In the genomic region with DNA sequence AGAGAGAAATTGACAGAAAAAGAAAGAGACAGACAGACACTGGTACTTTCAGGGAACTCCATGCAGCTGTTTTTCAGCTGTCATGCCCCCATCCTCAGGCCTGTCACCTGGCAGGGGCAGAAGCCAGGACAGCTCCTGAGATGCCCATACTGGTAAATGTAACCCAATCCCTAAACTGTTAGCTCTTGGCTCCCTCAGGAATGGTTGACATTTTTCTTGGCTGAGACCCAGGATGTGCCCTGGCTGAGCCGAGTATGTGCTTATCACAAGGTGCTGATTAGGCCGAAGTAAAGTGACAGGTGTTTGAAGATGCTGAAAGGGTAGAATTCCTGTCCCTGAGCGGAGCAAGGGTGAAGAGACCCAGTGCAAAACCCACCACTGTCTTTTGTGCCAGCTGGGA, we compare ENCODE assay signal across 13 cellular contexts. TPM values are rescaled to one million over a fixed set of nuclear protein-coding genes. Genes with fewer than 3 reads are reported as not detected.
DNase-seq lines count a peak whose midpoint lies in the region; ATAC-seq and TF ChIP-seq lines count a peak whose summit lies in the region.
"Had no signal": no experiment of that assay in that cellular context is flagged by ENCODE, and none has a peak within 500 bp of the region (broad histone marks: within the 10 kb centered on the region; RNA-seq: fewer than 3 reads in every experiment).

No MANE protein-coding gene starts in this region.

- intact Hi-C loops in stomach (cut with DNase I; ENCODE audit: low total_unique reads) (no loop called here), A673 (cut with micrococcal nuclease; ENCODE audit: unreplicated experiment) (no loop called here)

- no peak for TF ChIP-seq CTCF in stomach (IDR thresholded peaks at IDR 0.05)
- TF ChIP-seq CTCF in A673 (conservative IDR thresholded peaks at IDR 0.05; ENCODE audit: low read depth, low read length): no peak

- CTCF ChIA-PET in A673 (lab: Charles Lee): no interaction called here

- H3K4me3 ChIP-seq in stomach (no peak overlapping the region), A673 (ENCODE audit: low read depth, low read length, poor library complexity, severe bottlenecking) (no peak overlapping the region)

- no peak for TF ChIP-seq POLR2A in stomach (IDR thresholded peaks at IDR 0.05)

- H3K36me3 ChIP-seq in stomach: peaks cover 0 to 16% (median 8%) of the 10 kb centered on the region in 4 donors
- H3K36me3 ChIP-seq in A673 (ENCODE audit: insufficient read depth, low read length, poor library complexity, severe bottlenecking): no peaks in the 10 kb centered on the region

- 26 to 57% (median 36%) methylated on average over 3 of the region's 3 CpGs for WGBS in stomach, 5 donors

- peak; percentile 32 for DNase-seq in NCI-H1694 treated with DMSO at 0.1 percent for 48 hours (lab: John Stamatoyannopoulos, UW)
- peak; percentile 46 to 57 for DNase-seq in SHP77 (lab: John Stamatoyannopoulos, UW)
- DNase-seq in islet precursor cell: peak; percentile 48
- DNase-seq in stomach: peak; percentile 72
- DNase-seq in stimulated activated CD4-positive, alpha-beta T cell treated with anti-CD3 and anti-CD28 coated beads, Interleukin-2, amount 100 ng/mL, for 24 hours: no peak
- DNase-seq in A673 (ENCODE audit: low spot score): no peak
- DNase-seq: activated CD4-positive, alpha-beta T cell treated with anti-CD3 and anti-CD28 coated beads, Interleukin-2, amount 10 ng/mL, durations not matched to agents 24 days and 14 days; activated gamma-delta T cell treated with Interleukin-2 at 50 U/mL for 16 hours; CD4-positive, alpha-beta memory T cell; KBM-7; nucleus accumbens; stimulated activated naive CD8-positive, alpha-beta T cell treated with anti-CD3 and anti-CD28 coated beads, Interleukin-15, Interleukin-2, amounts not matched to agents 100 U/mL and 50 U/mL, for 24 hours had no signal

- ATAC-seq in GM18502 (IDR thresholded peaks at IDR 0.05; ENCODE audit: poor library complexity, unreplicated experiment): no peak
- ATAC-seq: stimulated activated naive CD8-positive, alpha-beta T cell treated with anti-CD3 and anti-CD28 coated beads, Interleukin-15, Interleukin-2, amounts not matched to agents 100 U/mL and 50 U/mL, for 24 hours had no signal

- H3K4me1 ChIP-seq in stomach (peaks cover 23 to 66% (median 40%) of the 10 kb centered on the region in 4 donors), A673 (ENCODE audit: insufficient read depth, low read length, poor library complexity, severe bottlenecking) (no peaks in the 10 kb centered on the region)

- no peak for TF ChIP-seq EP300 in stomach (IDR thresholded peaks at IDR 0.05)

- H3K27ac ChIP-seq in stomach: peak overlapping the region in 2 of 5 donors; percentile 9 to 62
- H3K27ac ChIP-seq in A673 (ENCODE audit: low read depth, low read length, poor library complexity, severe bottlenecking): no peak overlapping the region

- POLR2A ChIA-PET in A673 (lab: Charles Lee; ENCODE audit: low non-redundant PET): no interaction called here

- H3K9me3 ChIP-seq in stomach (no peaks in the 10 kb centered on the region), A673 (ENCODE audit: low read depth, low read length, poor library complexity, severe bottlenecking) (peaks cover 2% of the 10 kb centered on the region)

- BruUV-seq in A673 (replicated peaks; lab: Mats Ljungman, UMichigan): no TSS peak

- H3K27me3 ChIP-seq in stomach (no peaks in the 10 kb centered on the region), A673 (replicated peaks; ENCODE audit: insufficient read depth, low read depth, low read length, poor library complexity) (no peaks in the 10 kb centered on the region)

RNA-seq across cellular contexts. Expression of a gene that starts 50.7 kb away (rescaled TPM):
- total RNA-seq in stomach: 10 to 100 TPM; 21.4 to 82.8 (median 34.9) TPM
- polyA plus RNA-seq in stomach: 10 to 100 TPM; 11.3 to 24.0 (median 22.2) TPM
- 10.7 and 12.1 TPM in 2 replicates for total RNA-seq in A673 (2021)

Comparison
In these comparisons a context has a peak if more than half of its experiments do, and no peak if none do; other contexts are left out.
1. DNase-seq: peak in NCI-H1694 treated with DMSO at 0.1 percent for 48 hours (single experiment), SHP77 (2 of 2), islet precursor cell (single experiment) and stomach (single experiment); none in stimulated activated CD4-positive, alpha-beta T cell treated with anti-CD3 and anti-CD28 coated beads, Interleukin-2, amount 100 ng/mL, for 24 hours (0 of 2) and A673 (single experiment).